In the genomic region with DNA sequence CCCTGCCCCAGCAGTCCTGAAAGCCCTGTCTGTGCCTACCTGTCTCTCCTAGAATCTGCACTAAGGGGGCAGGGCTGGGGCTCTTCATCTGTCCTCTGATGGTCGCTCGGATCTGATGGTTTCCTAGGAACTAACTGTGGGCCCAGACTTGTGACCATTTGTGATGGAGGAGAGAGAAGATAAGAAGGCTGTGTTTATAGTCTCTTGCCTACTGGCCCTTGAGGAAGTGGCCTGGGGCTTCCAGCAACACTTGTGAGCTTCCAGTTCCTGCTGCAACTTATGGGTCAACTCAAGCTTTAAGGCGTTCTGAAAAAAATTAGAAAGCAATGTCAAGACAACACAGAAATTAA, we compare ENCODE assay signal across 10 cellular contexts. TPM values are rescaled to one million over a fixed set of nuclear protein-coding genes. Genes with fewer than 3 reads are reported as not detected.
DNase-seq lines count a peak whose midpoint lies in the region; ATAC-seq and TF ChIP-seq lines count a peak whose summit lies in the region.
"Had no signal": no experiment of that assay in that cellular context is flagged by ENCODE, and none has a peak within 500 bp of the region (broad histone marks: within the 10 kb centered on the region; RNA-seq: fewer than 3 reads in every experiment).

No MANE protein-coding gene starts in this region.

- H2AK5ac ChIP-seq in trophoblast cell (ENCODE audit: low read length) = no peak overlapping the region

- peaks cover 48% of the 10 kb centered on the region for H3K36me3 Mint-ChIP-seq in Calu3 (ENCODE audit: insufficient read depth, unreplicated experiment)
- H3K36me3 Mint-ChIP-seq: activated naive CD8-positive, alpha-beta T cell treated with anti-CD3 and anti-CD28 coated beads, Interleukin-2, amount 10 ng/mL, durations not matched to agents 7 days and 5 days had no signal

- peak overlapping the region; percentile 78 to 99 (median 92) for H3K27ac ChIP-seq in adrenal gland
- H3K27ac ChIP-seq in trophoblast cell (ENCODE audit: low read depth, low read length) = peak overlapping the region; percentile 18

- no TSS peak for BruUV-seq in Calu3 (replicated peaks; lab: Mats Ljungman, UMichigan)

- no peak overlapping the region for H2AFZ ChIP-seq in trophoblast cell (ENCODE audit: insufficient read depth, low read length, poor library complexity)

- TF ChIP-seq CTCF in Calu3 (IDR thresholded peaks at IDR 0.05; ENCODE audit: unreplicated experiment) = no peak
- TF ChIP-seq CTCF in adrenal gland (IDR thresholded peaks at IDR 0.05) = no peak

- H3K14ac ChIP-seq in trophoblast cell (ENCODE audit: low read length) = no peak overlapping the region

- ATAC-seq in HG03025 (IDR thresholded peaks at IDR 0.05; ENCODE audit: low FRiP score, unreplicated experiment) = no peak
- no peak for ATAC-seq in GM18907 (IDR thresholded peaks at IDR 0.05; ENCODE audit: unreplicated experiment)
- ATAC-seq in GM21526 (IDR thresholded peaks at IDR 0.05; ENCODE audit: low FRiP score, unreplicated experiment) = no peak
- ATAC-seq in HG03439 (IDR thresholded peaks at IDR 0.05; ENCODE audit: unreplicated experiment) = no peak

- peak overlapping the region; percentile 79 for H3K27ac Mint-ChIP-seq in Calu3 (ENCODE audit: unreplicated experiment)
- H3K27ac Mint-ChIP-seq: activated naive CD8-positive, alpha-beta T cell treated with anti-CD3 and anti-CD28 coated beads, Interleukin-2, amount 10 ng/mL, durations not matched to agents 7 days and 5 days had no signal

- H3K79me2 ChIP-seq in trophoblast cell (ENCODE audit: control insufficient read depth, insufficient read depth, low read length, poor library complexity) = peaks cover 17% of the 10 kb centered on the region

- H4K91ac ChIP-seq in trophoblast cell (ENCODE audit: low read depth, low read length) = no peak overlapping the region

- no peak for TF ChIP-seq POLR2A in adrenal gland (IDR thresholded peaks at IDR 0.05)

- H3K27me3 Mint-ChIP-seq in Calu3 (ENCODE audit: unreplicated experiment) = no peaks in the 10 kb centered on the region

- H2BK12ac ChIP-seq in trophoblast cell (ENCODE audit: low read length) = no peak overlapping the region

- no peak overlapping the region for H2BK120ac ChIP-seq in trophoblast cell (ENCODE audit: insufficient read depth, low read length, poor library complexity)

- peaks cover 65% of the 10 kb centered on the region for H3K4me1 Mint-ChIP-seq in Calu3 (ENCODE audit: low read depth, unreplicated experiment)

- H3K27me3 ChIP-seq in adrenal gland = no peaks in the 10 kb centered on the region
- H3K27me3 ChIP-seq in iPS-15b (ENCODE audit: control insufficient read depth, insufficient read depth, low read length) = no peaks in the 10 kb centered on the region
- no peaks in the 10 kb centered on the region for H3K27me3 ChIP-seq in trophoblast cell (ENCODE audit: insufficient read depth, low read length)

- 38 to 54% (median 45%) methylated on average over 3 of the region's 3 CpGs for WGBS in adrenal gland, 4 donors
- no CpG with 5 or more reads among the region's 3 CpGs for WGBS in trophoblast cell (ENCODE audit: extremely low coverage, insufficient coverage, insufficient read length)

- no peaks in the 10 kb centered on the region for H3K9me3 Mint-ChIP-seq in Calu3 (ENCODE audit: low read depth, unreplicated experiment)
- H3K9me3 Mint-ChIP-seq: activated naive CD8-positive, alpha-beta T cell treated with anti-CD3 and anti-CD28 coated beads, Interleukin-2, amount 10 ng/mL, durations not matched to agents 7 days and 5 days had no signal

- H2BK5ac ChIP-seq in trophoblast cell (ENCODE audit: low read depth, low read length, poor library complexity) = no peak overlapping the region

- H3K4me3 ChIP-seq in adrenal gland (peak overlapping the region in 2 of 4 donors; percentile 60 to 98), iPS-15b (ENCODE audit: low read depth, low read length) (peak overlapping the region; percentile 100), trophoblast cell (ENCODE audit: low read depth, low read length) (no peak overlapping the region)

- H3K36me3 ChIP-seq in adrenal gland (replicated peaks in 1 of 2) (no peaks in the 10 kb centered on the region), iPS-15b (ENCODE audit: control insufficient read depth, insufficient read depth, low read length) (no peaks in the 10 kb centered on the region), trophoblast cell (ENCODE audit: control insufficient read depth in 1 of 2, insufficient read depth in 2 of 2, low read length in 2 of 2) (peaks cover 0 to 2% of the 10 kb centered on the region in 2 experiments)

- H3K23ac ChIP-seq in trophoblast cell (ENCODE audit: low read length) = no peak overlapping the region

- H3K4me2 ChIP-seq in trophoblast cell (ENCODE audit: low read length) = peak overlapping the region; percentile 76

- intact Hi-C loops in Calu3 (cut with micrococcal nuclease; ENCODE audit: unreplicated experiment) (no loop called here), adrenal gland (cut with DNase I) (no loop called here)

- H3K4me1 ChIP-seq in adrenal gland (replicated peaks in 1 of 2) = peaks cover 56 to 61% of the 10 kb centered on the region in 2 donors
- H3K4me1 ChIP-seq in iPS-15b (ENCODE audit: control insufficient read depth, insufficient read depth, low read length) = peaks cover 32% of the 10 kb centered on the region
- peaks cover 40 to 51% of the 10 kb centered on the region in 2 experiments for H3K4me1 ChIP-seq in trophoblast cell (ENCODE audit: control insufficient read depth in 1 of 2, insufficient read depth in 2 of 2, low read length in 2 of 2)

- H3K4me3 Mint-ChIP-seq in Calu3 (ENCODE audit: low read depth, unreplicated experiment) = peak overlapping the region; percentile 92
- H3K4me3 Mint-ChIP-seq: activated naive CD8-positive, alpha-beta T cell treated with anti-CD3 and anti-CD28 coated beads, Interleukin-2, amount 10 ng/mL, durations not matched to agents 7 days and 5 days had no signal

- no peak overlapping the region for H3K9ac ChIP-seq in iPS-15b (ENCODE audit: low read depth, low read length)
- H3K9ac ChIP-seq in trophoblast cell (ENCODE audit: low read length) = no peak overlapping the region

- CTCF ChIA-PET in Calu3 (lab: Charles Lee) = interaction anchor here (1.1 to 1.2 kb wide), 2 partner anchors 17 to 44 kb away, joined by 4 to 8 read pairs; no protein-coding TSS in a partner anchor

- no peak overlapping the region for H3K18ac ChIP-seq in trophoblast cell (ENCODE audit: low read length)

- peak overlapping the region; percentile 59 for H3K4ac ChIP-seq in trophoblast cell (ENCODE audit: low read depth, low read length)

- H3K9me3 ChIP-seq in adrenal gland (replicated peaks in 1 of 3) = no peaks in the 10 kb centered on the region
- no peaks in the 10 kb centered on the region for H3K9me3 ChIP-seq in iPS-15b (ENCODE audit: control insufficient read depth, insufficient read depth, low read length)
- H3K9me3 ChIP-seq in trophoblast cell (ENCODE audit: insufficient read depth, low read depth, low read length) = peaks cover 3% of the 10 kb centered on the region

- H4K8ac ChIP-seq in trophoblast cell (ENCODE audit: low read depth, low read length) = no peak overlapping the region

- H3K79me1 ChIP-seq in trophoblast cell (ENCODE audit: low read length) = peaks cover 30% of the 10 kb centered on the region

- DNase-seq in Calu3 = no peak
- peak in 1 of 7 donors; percentile 24 for DNase-seq in adrenal gland
- DNase-seq in trophoblast cell = no peak
- DNase-seq: activated naive CD8-positive, alpha-beta T cell treated with anti-CD3 and anti-CD28 coated beads, Interleukin-2, amount 10 ng/mL, durations not matched to agents 7 days and 5 days; NCI-H187 treated with DMSO at 0.1 percent for 48 hours had no signal

- no peak overlapping the region for H4K12ac ChIP-seq in trophoblast cell (ENCODE audit: low read depth, low read length)

RNA-seq across cellular contexts. Expression of gene SYNC, which starts 53.2 kb away (rescaled TPM):
- 0.19 and 0.51 TPM in 2 replicates for total RNA-seq in Calu3 (2022)
- 10 to 100 TPM in 4 of 8 donors, 1 to 10 TPM in 4; 5.6 to 35.4 (median 10.4) TPM for total RNA-seq in adrenal gland
- 10 to 100 TPM in 1 of 3 donors, 1 to 10 TPM in 2; 3.2 to 15.2 (median 5.8) TPM for polyA plus RNA-seq in adrenal gland
- polyA plus RNA-seq in trophoblast cell (2013) = 2.2 and 2.3 TPM in 2 replicates
- total RNA-seq: activated naive CD8-positive, alpha-beta T cell treated with anti-CD3 and anti-CD28 coated beads, Interleukin-2, amount 10 ng/mL, durations not matched to agents 7 days and 5 days had no signal
